ENCODE assay signal across 14 cellular contexts in genomic region chr5:127876384-127876783, GRCh38.
DNase-seq lines count a peak whose midpoint lies in the region; ATAC-seq and TF ChIP-seq lines count a peak whose summit lies in the region.
"Had no signal": no experiment of that assay in that cellular context is flagged by ENCODE, and none has a peak within 500 bp of the region (broad histone marks: within the 10 kb centered on the region; RNA-seq: fewer than 3 reads in every experiment).

No MANE protein-coding gene starts in this region.

- intact Hi-C loops in esophagus muscularis mucosa (cut with DNase I) (loop anchor here (10.0 kb wide), 3 partner anchors 208 to 318 kb away; partner anchors contain the start of gene SLC12A2), psoas muscle (cut with DNase I) (loop anchor here (5.0 to 10.0 kb wide), 4 partner anchors 206 to 321 kb away; partner anchors contain the start of gene SLC12A2 (in 1 of the 2))

- peak; percentile 48 to 61 (median 54) for ATAC-seq in psoas muscle

- DNase-seq in DMS53 treated with DMSO at 0.1 percent for 48 hours (lab: John Stamatoyannopoulos, UW; ENCODE audit: unreplicated experiment) (peak; percentile 12), M059J (ENCODE audit: low read depth) (peak; percentile 71), esophagus muscularis mucosa (ENCODE audit: extremely low spot score) (no peak), psoas muscle (no peak), NCI-H2196 treated with DMSO at 0.1 percent for 48 hours (lab: John Stamatoyannopoulos, UW; ENCODE audit: unreplicated experiment) (no peak), KG1 (lab: John Stamatoyannopoulos, UW) (no peak)
- DNase-seq in stimulated activated CD4-positive, alpha-beta T cell treated with anti-CD3 and anti-CD28 coated beads, Interleukin-2, amount 100 ng/mL, for 24 hours, result no peak
- DNase-seq in stimulated activated CD4-positive, alpha-beta T cell treated with anti-CD3 and anti-CD28 coated beads, Interleukin-4, amount 100 ng/mL, for 1 hour, result no peak
- DNase-seq: activated gamma-delta T cell, DMS 273 treated with DMSO at 0.1 percent for 48 hours, foreskin melanocyte, nephron progenitor cell, T-helper 2 cell had no signal

- TF ChIP-seq POLR2A in esophagus muscularis mucosa (IDR thresholded peaks at IDR 0.05; ENCODE audit: low read depth), result no peak

- 72% methylated on average over 3 of the region's 3 CpGs for WGBS in esophagus muscularis mucosa
- 35 to 62% (median 49%) methylated on average over 3 of the region's 3 CpGs for WGBS in psoas muscle, 3 donors

- H3K27ac ChIP-seq in esophagus muscularis mucosa (replicated peaks in 1 of 4), result peak overlapping the region; percentile 52 to 66 (median 58)
- H3K27ac ChIP-seq in psoas muscle, result peak overlapping the region; percentile 74
- H3K27ac ChIP-seq: prostate gland had no signal

- H3K36me3 ChIP-seq in esophagus muscularis mucosa (no peaks in the 10 kb centered on the region), psoas muscle (ENCODE audit: insufficient read depth in 1 of 2, low read depth in 1 of 2) (no peaks in the 10 kb centered on the region)
- H3K36me3 ChIP-seq: prostate gland had no signal

- TF ChIP-seq CTCF in esophagus muscularis mucosa (IDR thresholded peaks at IDR 0.05) (no peak), psoas muscle (IDR thresholded peaks at IDR 0.05) (no peak)

- H3K27me3 ChIP-seq in esophagus muscularis mucosa, result no peaks in the 10 kb centered on the region
- no peaks in the 10 kb centered on the region for H3K27me3 ChIP-seq in psoas muscle (ENCODE audit: insufficient read depth in 3 of 3, low read length in 2 of 3)

- no peak overlapping the region for H3K4me3 ChIP-seq in esophagus muscularis mucosa
- peak overlapping the region; percentile 37 for H3K4me3 ChIP-seq in psoas muscle
- H3K4me3 ChIP-seq: prostate gland had no signal

- no peak for TF ChIP-seq EP300 in esophagus muscularis mucosa (IDR thresholded peaks at IDR 0.05)

- H3K9me3 ChIP-seq in esophagus muscularis mucosa (no peaks in the 10 kb centered on the region), psoas muscle (no peaks in the 10 kb centered on the region)
- H3K9me3 ChIP-seq: prostate gland had no signal

- H3K4me1 ChIP-seq in esophagus muscularis mucosa (peaks cover 11 to 35% (median 32%) of the 10 kb centered on the region in 4 donors), psoas muscle (peaks cover 37% of the 10 kb centered on the region)
- H3K4me1 ChIP-seq: prostate gland had no signal

Comparison
In these comparisons a context has a peak if more than half of its experiments do, and no peak if none do; other contexts are left out.
1. DNase-seq: peak in DMS53 treated with DMSO at 0.1 percent for 48 hours (single experiment) and M059J (single experiment); none in esophagus muscularis mucosa (single experiment), psoas muscle (0 of 2), NCI-H2196 treated with DMSO at 0.1 percent for 48 hours (single experiment), stimulated activated CD4-positive, alpha-beta T cell treated with anti-CD3 and anti-CD28 coated beads, Interleukin-2, amount 100 ng/mL, for 24 hours (0 of 2), KG1 (single experiment) and stimulated activated CD4-positive, alpha-beta T cell treated with anti-CD3 and anti-CD28 coated beads, Interleukin-4, amount 100 ng/mL, for 1 hour (single experiment).